1 cellular context compared by ENCODE assay signal in the genomic region with DNA sequence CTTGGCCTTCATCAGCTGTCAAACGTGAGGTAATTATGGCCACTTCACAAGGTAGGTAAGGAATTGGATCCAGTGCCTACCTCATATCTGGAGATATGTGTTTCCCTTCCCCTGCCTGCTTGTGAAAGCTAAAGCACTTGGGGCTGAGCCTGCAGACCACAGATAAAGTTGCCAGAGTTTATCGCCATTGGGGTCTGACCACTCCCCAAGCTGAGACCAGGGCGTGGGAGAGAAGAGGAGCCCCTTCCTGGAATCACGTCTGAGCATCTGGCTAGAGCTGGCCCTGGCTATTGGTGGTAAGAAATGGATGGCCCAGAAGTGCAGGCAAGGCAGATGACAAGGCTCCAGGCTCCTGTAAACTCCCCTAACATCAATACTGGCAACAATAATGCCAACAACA.
A peak's percentile ranks its signal among the peaks of the same experiment; 100 is the strongest.
TF ChIP-seq lines count a peak whose summit lies in the region.

No MANE protein-coding gene starts in this region.

TF ChIP-seq in K562, 482 proteins besides CTCF, POLR2A, EP300 and RAD21 (continues in another document):
- TF ChIP-seq MTA2 (IDR thresholded peaks at IDR 0.05; ENCODE audit: low read depth), result peak; percentile 93
- TF ChIP-seq ZNF717 (CRISPR knock-in tag; IDR thresholded peaks at IDR 0.05), result no peak
- TF ChIP-seq ZNF133 (CRISPR knock-in tag; IDR thresholded peaks at IDR 0.05), result no peak
- no peak for TF ChIP-seq ZNF3 (CRISPR knock-in tag; IDR thresholded peaks at IDR 0.05)
- TF ChIP-seq CHD2 (IDR thresholded peaks at IDR 0.05; ENCODE audit: low read depth, low read length), result no peak
- TF ChIP-seq ZNF766 (CRISPR knock-in tag; conservative IDR thresholded peaks at IDR 0.05), result peak; percentile 70
- peak; percentile 70; the same call in 1 of the 2 replicates for TF ChIP-seq CTBP1 (IDR thresholded peaks at IDR 0.05; ENCODE audit: borderline replicate concordance)
- TF ChIP-seq, protein P1, sequence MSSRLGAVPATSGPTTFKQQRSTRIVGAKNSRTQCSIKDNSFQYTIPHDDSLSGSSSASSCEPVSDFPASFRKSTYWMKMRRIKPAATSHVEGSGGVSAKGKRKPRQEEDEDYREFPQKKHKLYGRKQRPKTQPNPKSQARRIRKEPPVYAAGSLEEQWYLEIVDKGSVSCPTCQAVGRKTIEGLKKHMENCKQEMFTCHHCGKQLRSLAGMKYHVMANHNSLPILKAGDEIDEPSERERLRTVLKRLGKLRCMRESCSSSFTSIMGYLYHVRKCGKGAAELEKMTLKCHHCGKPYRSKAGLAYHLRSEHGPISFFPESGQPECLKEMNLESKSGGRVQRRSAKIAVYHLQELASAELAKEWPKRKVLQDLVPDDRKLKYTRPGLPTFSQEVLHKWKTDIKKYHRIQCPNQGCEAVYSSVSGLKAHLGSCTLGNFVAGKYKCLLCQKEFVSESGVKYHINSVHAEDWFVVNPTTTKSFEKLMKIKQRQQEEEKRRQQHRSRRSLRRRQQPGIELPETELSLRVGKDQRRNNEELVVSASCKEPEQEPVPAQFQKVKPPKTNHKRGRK (tag; IDR thresholded peaks at IDR 0.05), result no peak
- TF ChIP-seq, protein P2, sequence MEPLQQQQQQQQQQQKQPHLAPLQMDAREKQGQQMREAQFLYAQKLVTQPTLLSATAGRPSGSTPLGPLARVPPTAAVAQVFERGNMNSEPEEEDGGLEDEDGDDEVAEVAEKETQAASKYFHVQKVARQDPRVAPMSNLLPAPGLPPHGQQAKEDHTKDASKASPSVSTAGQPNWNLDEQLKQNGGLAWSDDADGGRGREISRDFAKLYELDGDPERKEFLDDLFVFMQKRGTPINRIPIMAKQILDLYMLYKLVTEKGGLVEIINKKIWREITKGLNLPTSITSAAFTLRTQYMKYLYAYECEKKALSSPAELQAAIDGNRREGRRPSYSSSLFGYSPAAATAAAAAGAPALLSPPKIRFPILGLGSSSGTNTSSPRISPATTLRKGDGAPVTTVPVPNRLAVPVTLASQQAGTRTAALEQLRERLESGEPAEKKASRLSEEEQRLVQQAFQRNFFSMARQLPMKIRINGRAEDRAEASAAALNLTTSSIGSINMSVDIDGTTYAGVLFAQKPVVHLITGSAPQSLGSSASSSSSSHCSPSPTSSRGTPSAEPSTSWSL (CRISPR knock-in tag; IDR thresholded peaks at IDR 0.05; ENCODE audit: borderline replicate concordance), result no peak
- TF ChIP-seq RCOR1 (IDR thresholded peaks at IDR 0.05; ENCODE audit: borderline replicate concordance in 1 of 2, low read depth in 2 of 2, low read length in 2 of 2), result peak; percentile 64 to 79; a peak in 3 of 4 replicates
- TF ChIP-seq MYC (IDR thresholded peaks at IDR 0.05; ENCODE audit: low read depth, low read length), result peak; percentile 34; the same call in 1 of the 2 replicates
- TF ChIP-seq MYC (CRISPR knock-in tag; IDR thresholded peaks at IDR 0.05; ENCODE audit: borderline replicate concordance, low read depth), result no peak
- no peak for TF ChIP-seq TAF1 (IDR thresholded peaks at IDR 0.05; ENCODE audit: control insufficient read depth, extremely low read depth, insufficient read depth, low read length, severe bottlenecking)
- TF ChIP-seq NCOA4 (IDR thresholded peaks at IDR 0.05; ENCODE audit: partially characterized antibody), result no peak
- TF ChIP-seq, protein P3, sequence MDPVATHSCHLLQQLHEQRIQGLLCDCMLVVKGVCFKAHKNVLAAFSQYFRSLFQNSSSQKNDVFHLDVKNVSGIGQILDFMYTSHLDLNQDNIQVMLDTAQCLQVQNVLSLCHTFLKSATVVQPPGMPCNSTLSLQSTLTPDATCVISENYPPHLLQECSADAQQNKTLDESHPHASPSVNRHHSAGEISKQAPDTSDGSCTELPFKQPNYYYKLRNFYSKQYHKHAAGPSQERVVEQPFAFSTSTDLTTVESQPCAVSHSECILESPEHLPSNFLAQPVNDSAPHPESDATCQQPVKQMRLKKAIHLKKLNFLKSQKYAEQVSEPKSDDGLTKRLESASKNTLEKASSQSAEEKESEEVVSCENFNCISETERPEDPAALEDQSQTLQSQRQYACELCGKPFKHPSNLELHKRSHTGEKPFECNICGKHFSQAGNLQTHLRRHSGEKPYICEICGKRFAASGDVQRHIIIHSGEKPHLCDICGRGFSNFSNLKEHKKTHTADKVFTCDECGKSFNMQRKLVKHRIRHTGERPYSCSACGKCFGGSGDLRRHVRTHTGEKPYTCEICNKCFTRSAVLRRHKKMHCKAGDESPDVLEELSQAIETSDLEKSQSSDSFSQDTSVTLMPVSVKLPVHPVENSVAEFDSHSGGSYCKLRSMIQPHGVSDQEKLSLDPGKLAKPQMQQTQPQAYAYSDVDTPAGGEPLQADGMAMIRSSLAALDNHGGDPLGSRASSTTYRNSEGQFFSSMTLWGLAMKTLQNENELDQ (CRISPR knock-in tag; IDR thresholded peaks at IDR 0.05; ENCODE audit: borderline replicate concordance), result no peak
- no peak for TF ChIP-seq SIX5 (IDR thresholded peaks at IDR 0.05; ENCODE audit: borderline replicate concordance in 1 of 2, insufficient read depth in 1 of 2, low read depth in 1 of 2, low read length in 2 of 2)
- peak; percentile 55; the same call in 1 of the 2 replicates for TF ChIP-seq ELF4 (CRISPR knock-in tag; IDR thresholded peaks at IDR 0.05)
- TF ChIP-seq SMARCE1 (IDR thresholded peaks at IDR 0.05), result peak; percentile 83
- no peak for TF ChIP-seq ERF (CRISPR knock-in tag; IDR thresholded peaks at IDR 0.05)
- TF ChIP-seq SNIP1 (IDR thresholded peaks at IDR 0.05; ENCODE audit: low read depth), result no peak
- TF ChIP-seq MTF1 (CRISPR knock-in tag; IDR thresholded peaks at IDR 0.05; ENCODE audit: borderline replicate concordance), result no peak
- no peak for TF ChIP-seq POLR3A (IDR thresholded peaks at IDR 0.05; ENCODE audit: borderline replicate concordance, extremely low read depth, insufficient read depth, insufficient read length)
- TF ChIP-seq ZBTB7A (IDR thresholded peaks at IDR 0.05; ENCODE audit: borderline replicate concordance, control insufficient read depth, low read depth, low read length), result peak; percentile 92
- TF ChIP-seq ZNF778 (CRISPR knock-in tag; IDR thresholded peaks at IDR 0.05), result no peak
- no peak for TF ChIP-seq ADNP (tag; IDR thresholded peaks at IDR 0.05)
- no peak for TF ChIP-seq ZNF830 (CRISPR knock-in tag; IDR thresholded peaks at IDR 0.05)
- no peak for TF ChIP-seq SAFB (IDR thresholded peaks at IDR 0.05; ENCODE audit: borderline replicate concordance, low read depth, low read length)
- no peak for TF ChIP-seq ZNF551 (CRISPR knock-in tag; IDR thresholded peaks at IDR 0.05)
- TF ChIP-seq YY1 (IDR thresholded peaks at IDR 0.05; ENCODE audit: borderline replicate concordance in 1 of 3, control insufficient read depth in 1 of 3, extremely low read depth in 1 of 3, insufficient read depth in 3 of 3, insufficient read length in 1 of 3, insufficient replicate concordance in 2 of 3, low read depth in 1 of 3, low read length in 2 of 3), result peak in 1 of 3 experiments; percentile 6
- 0 out of 2 replicates have a peak, but pooled peaks have one; percentile 33 for TF ChIP-seq LEF1 (IDR thresholded peaks at IDR 0.05)
- no peak for TF ChIP-seq ZNF311 (CRISPR knock-in tag; IDR thresholded peaks at IDR 0.05)
- TF ChIP-seq, protein P4, sequence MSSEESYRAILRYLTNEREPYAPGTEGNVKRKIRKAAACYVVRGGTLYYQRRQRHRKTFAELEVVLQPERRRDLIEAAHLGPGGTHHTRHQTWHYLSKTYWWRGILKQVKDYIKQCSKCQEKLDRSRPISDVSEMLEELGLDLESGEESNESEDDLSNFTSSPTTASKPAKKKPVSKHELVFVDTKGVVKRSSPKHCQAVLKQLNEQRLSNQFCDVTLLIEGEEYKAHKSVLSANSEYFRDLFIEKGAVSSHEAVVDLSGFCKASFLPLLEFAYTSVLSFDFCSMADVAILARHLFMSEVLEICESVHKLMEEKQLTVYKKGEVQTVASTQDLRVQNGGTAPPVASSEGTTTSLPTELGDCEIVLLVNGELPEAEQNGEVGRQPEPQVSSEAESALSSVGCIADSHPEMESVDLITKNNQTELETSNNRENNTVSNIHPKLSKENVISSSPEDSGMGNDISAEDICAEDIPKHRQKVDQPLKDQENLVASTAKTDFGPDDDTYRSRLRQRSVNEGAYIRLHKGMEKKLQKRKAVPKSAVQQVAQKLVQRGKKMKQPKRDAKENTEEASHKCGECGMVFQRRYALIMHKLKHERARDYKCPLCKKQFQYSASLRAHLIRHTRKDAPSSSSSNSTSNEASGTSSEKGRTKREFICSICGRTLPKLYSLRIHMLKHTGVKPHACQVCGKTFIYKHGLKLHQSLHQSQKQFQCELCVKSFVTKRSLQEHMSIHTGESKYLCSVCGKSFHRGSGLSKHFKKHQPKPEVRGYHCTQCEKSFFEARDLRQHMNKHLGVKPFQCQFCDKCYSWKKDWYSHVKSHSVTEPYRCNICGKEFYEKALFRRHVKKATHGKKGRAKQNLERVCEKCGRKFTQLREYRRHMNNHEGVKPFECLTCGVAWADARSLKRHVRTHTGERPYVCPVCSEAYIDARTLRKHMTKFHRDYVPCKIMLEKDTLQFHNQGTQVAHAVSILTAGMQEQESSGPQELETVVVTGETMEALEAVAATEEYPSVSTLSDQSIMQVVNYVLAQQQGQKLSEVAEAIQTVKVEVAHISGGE (CRISPR knock-in tag; IDR thresholded peaks at IDR 0.05), result peak in 1 of 3 experiments; percentile 47; a peak in 2 of 6 replicates
- TF ChIP-seq, protein P5, sequence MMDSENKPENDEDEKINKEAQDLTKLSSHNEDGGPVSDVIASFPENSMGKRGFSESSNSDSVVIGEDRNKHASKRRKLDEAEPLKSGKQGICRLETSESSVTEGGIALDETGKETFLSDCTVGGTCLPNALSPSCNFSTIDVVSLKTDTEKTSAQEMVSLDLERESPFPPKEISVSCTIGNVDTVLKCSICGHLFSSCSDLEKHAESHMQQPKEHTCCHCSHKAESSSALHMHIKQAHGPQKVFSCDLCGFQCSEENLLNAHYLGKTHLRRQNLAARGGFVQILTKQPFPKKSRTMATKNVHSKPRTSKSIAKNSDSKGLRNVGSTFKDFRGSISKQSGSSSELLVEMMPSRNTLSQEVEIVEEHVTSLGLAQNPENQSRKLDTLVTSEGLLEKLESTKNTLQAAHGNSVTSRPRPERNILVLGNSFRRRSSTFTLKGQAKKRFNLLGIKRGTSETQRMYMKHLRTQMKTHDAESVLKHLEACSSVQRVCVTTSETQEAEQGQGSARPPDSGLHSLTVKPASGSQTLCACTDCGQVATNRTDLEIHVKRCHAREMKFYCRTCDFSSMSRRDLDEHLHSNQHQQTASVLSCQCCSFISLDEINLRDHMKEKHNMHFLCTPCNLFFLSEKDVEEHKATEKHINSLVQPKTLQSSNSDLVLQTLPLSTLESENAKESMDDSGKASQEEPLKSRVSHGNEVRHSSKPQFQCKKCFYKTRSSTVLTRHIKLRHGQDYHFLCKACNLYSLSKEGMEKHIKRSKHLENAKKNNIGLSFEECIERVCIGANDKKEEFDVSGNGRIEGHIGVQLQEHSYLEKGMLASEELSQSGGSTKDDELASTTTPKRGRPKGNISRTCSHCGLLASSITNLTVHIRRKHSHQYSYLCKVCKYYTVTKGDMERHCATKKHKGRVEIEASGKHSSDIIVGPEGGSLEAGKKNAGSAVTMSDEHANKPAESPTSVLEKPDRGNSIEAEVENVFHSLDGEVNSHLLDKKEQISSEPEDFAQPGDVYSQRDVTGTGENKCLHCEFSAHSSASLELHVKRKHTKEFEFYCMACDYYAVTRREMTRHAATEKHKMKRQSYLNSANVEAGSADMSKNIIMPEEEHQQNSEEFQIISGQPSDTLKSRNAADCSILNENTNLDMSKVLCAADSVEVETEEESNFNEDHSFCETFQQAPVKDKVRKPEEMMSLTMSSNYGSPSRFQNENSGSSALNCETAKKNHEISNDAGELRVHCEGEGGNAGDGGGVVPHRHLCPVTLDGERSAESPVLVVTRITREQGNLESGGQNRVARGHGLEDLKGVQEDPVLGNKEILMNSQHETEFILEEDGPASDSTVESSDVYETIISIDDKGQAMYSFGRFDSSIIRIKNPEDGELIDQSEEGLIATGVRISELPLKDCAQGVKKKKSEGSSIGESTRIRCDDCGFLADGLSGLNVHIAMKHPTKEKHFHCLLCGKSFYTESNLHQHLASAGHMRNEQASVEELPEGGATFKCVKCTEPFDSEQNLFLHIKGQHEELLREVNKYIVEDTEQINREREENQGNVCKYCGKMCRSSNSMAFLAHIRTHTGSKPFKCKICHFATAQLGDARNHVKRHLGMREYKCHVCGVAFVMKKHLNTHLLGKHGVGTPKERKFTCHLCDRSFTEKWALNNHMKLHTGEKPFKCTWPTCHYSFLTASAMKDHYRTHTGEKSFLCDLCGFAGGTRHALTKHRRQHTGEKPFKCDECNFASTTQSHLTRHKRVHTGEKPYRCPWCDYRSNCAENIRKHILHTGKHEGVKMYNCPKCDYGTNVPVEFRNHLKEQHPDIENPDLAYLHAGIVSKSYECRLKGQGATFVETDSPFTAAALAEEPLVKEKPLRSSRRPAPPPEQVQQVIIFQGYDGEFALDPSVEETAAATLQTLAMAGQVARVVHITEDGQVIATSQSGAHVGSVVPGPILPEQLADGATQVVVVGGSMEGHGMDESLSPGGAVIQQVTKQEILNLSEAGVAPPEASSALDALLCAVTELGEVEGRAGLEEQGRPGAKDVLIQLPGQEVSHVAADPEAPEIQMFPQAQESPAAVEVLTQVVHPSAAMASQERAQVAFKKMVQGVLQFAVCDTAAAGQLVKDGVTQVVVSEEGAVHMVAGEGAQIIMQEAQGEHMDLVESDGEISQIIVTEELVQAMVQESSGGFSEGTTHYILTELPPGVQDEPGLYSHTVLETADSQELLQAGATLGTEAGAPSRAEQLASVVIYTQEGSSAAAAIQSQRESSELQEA (IDR thresholded peaks at IDR 0.05; ENCODE audit: low read depth), result no peak
- TF ChIP-seq HNRNPL (IDR thresholded peaks at IDR 0.05; ENCODE audit: low read depth, low read length), result no peak
- TF ChIP-seq, protein P6, sequence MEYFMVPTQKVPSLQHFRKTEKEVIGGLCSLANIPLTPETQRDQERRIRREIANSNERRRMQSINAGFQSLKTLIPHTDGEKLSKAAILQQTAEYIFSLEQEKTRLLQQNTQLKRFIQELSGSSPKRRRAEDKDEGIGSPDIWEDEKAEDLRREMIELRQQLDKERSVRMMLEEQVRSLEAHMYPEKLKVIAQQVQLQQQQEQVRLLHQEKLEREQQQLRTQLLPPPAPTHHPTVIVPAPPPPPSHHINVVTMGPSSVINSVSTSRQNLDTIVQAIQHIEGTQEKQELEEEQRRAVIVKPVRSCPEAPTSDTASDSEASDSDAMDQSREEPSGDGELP (CRISPR knock-in tag; IDR thresholded peaks at IDR 0.05; ENCODE audit: borderline replicate concordance), result peak; percentile 66; the same call in 1 of the 2 replicates
- TF ChIP-seq CBFA2T3 (IDR thresholded peaks at IDR 0.05), result peak; percentile 99
- TF ChIP-seq, protein P7, sequence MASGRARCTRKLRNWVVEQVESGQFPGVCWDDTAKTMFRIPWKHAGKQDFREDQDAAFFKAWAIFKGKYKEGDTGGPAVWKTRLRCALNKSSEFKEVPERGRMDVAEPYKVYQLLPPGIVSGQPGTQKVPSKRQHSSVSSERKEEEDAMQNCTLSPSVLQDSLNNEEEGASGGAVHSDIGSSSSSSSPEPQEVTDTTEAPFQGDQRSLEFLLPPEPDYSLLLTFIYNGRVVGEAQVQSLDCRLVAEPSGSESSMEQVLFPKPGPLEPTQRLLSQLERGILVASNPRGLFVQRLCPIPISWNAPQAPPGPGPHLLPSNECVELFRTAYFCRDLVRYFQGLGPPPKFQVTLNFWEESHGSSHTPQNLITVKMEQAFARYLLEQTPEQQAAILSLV (tag; IDR thresholded peaks at IDR 0.05), result no peak
- TF ChIP-seq TCF7L2 (IDR thresholded peaks at IDR 0.05; ENCODE audit: low read depth, low read length), result no peak
- TF ChIP-seq HDAC1 (IDR thresholded peaks at IDR 0.05), result peak in 1 of 2 experiments; percentile 56; a peak in 1 of 4 replicates
- TF ChIP-seq TAF9B (IDR thresholded peaks at IDR 0.05; ENCODE audit: partially characterized antibody), result no peak
- peak; percentile 16; the same call in 1 of the 2 replicates for TF ChIP-seq ESRRA (IDR thresholded peaks at IDR 0.05; ENCODE audit: borderline replicate concordance, low read depth)
- no peak for TF ChIP-seq ZNF143 (CRISPR knock-in tag; IDR thresholded peaks at IDR 0.05)
- TF ChIP-seq NR4A1 (CRISPR knock-in tag; IDR thresholded peaks at IDR 0.05), result 0 out of 2 replicates have a peak, but pooled peaks have one; percentile 60
- no peak; the same call in 1 of the 2 replicates for TF ChIP-seq NR4A1 (tag; IDR thresholded peaks at IDR 0.05)
